Comparison of ENCODE assay signal across 1 cellular context in genomic region chr12:15584366-15585041, GRCh38.
TF ChIP-seq lines count a peak whose summit lies in the region.

No MANE protein-coding gene starts in this region.

TF ChIP-seq in GM12878, 131 proteins besides CTCF, POLR2A, EP300 and RAD21 (continued from another document):
- TF ChIP-seq, protein P1, sequence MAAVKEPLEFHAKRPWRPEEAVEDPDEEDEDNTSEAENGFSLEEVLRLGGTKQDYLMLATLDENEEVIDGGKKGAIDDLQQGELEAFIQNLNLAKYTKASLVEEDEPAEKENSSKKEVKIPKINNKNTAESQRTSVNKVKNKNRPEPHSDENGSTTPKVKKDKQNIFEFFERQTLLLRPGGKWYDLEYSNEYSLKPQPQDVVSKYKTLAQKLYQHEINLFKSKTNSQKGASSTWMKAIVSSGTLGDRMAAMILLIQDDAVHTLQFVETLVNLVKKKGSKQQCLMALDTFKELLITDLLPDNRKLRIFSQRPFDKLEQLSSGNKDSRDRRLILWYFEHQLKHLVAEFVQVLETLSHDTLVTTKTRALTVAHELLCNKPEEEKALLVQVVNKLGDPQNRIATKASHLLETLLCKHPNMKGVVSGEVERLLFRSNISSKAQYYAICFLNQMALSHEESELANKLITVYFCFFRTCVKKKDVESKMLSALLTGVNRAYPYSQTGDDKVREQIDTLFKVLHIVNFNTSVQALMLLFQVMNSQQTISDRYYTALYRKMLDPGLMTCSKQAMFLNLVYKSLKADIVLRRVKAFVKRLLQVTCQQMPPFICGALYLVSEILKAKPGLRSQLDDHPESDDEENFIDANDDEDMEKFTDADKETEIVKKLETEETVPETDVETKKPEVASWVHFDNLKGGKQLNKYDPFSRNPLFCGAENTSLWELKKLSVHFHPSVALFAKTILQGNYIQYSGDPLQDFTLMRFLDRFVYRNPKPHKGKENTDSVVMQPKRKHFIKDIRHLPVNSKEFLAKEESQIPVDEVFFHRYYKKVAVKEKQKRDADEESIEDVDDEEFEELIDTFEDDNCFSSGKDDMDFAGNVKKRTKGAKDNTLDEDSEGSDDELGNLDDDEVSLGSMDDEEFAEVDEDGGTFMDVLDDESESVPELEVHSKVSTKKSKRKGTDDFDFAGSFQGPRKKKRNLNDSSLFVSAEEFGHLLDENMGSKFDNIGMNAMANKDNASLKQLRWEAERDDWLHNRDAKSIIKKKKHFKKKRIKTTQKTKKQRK (IDR thresholded peaks at IDR 0.05; ENCODE audit: low read depth, low read length): no peak
- TF ChIP-seq SPI1 (IDR thresholded peaks at IDR 0.05; ENCODE audit: borderline replicate concordance, insufficient read depth, low read depth, low read length) (no peak), ESRRA (IDR thresholded peaks at IDR 0.05; ENCODE audit: low read length) (no peak), SREBF2 (IDR thresholded peaks at IDR 0.05; ENCODE audit: low read length) (no peak), SMC3 (IDR thresholded peaks at IDR 0.05; ENCODE audit: borderline replicate concordance, low read length) (peak; percentile 91), ZSCAN29 (IDR thresholded peaks at IDR 0.05) (no peak), NBN (IDR thresholded peaks at IDR 0.05) (0 out of 2 replicates have a peak, but pooled peaks have one; percentile 30)
